ENCODE assay signal across 3 cellular contexts in genomic region chr1:233619414-233619813, GRCh38. TPM values are rescaled to one million over a fixed set of nuclear protein-coding genes. Genes with fewer than 3 reads are reported as not detected.
"Had no signal": no experiment of that assay in that cellular context is flagged by ENCODE, and none has a peak within 500 bp of the region (broad histone marks: within the 10 kb centered on the region; RNA-seq: fewer than 3 reads in every experiment).

No MANE protein-coding gene starts in this region.

RNA-seq across cellular contexts. Expression of gene KCNK1, which starts 5.5 kb away (rescaled TPM):
- total RNA-seq: OCI-LY7, SJCRH30, SJSA1 had no signal
